8 cellular contexts compared by ENCODE assay signal in genomic region chr17:32127156-32127897, GRCh38.
DNase-seq lines count a peak whose midpoint lies in the region; ATAC-seq and TF ChIP-seq lines count a peak whose summit lies in the region.

No MANE protein-coding gene starts in this region.

- TF ChIP-seq CTCF in nephron progenitor cell (IDR thresholded peaks at IDR 0.05): no peak

- H3K27ac Mint-ChIP-seq in nephron progenitor cell: peak overlapping the region; percentile 48
- H3K27ac Mint-ChIP-seq in stimulated activated naive CD8-positive, alpha-beta T cell treated with anti-CD3 and anti-CD28 coated beads, Interleukin-15, amount 100 ng/mL, for 72 hours: peak overlapping the region; percentile 93 to 97

- ATAC-seq in GM21576 (IDR thresholded peaks at IDR 0.05; ENCODE audit: unreplicated experiment): peak; percentile 64
- ATAC-seq in stimulated activated naive CD8-positive, alpha-beta T cell treated with anti-CD3 and anti-CD28 coated beads, Interleukin-15, amount 100 ng/mL, for 72 hours: peak; percentile 99

- H3K4me1 Mint-ChIP-seq in nephron progenitor cell: peaks cover 53% of the 10 kb centered on the region
- peaks cover 21% of the 10 kb centered on the region for H3K4me1 Mint-ChIP-seq in stimulated activated naive CD8-positive, alpha-beta T cell treated with anti-CD3 and anti-CD28 coated beads, Interleukin-15, amount 100 ng/mL, for 72 hours

- peaks cover 18% of the 10 kb centered on the region for H3K9me3 Mint-ChIP-seq in nephron progenitor cell
- no peaks in the 10 kb centered on the region for H3K9me3 Mint-ChIP-seq in stimulated activated naive CD8-positive, alpha-beta T cell treated with anti-CD3 and anti-CD28 coated beads, Interleukin-15, amount 100 ng/mL, for 72 hours

- peaks cover 10% of the 10 kb centered on the region for H3K36me3 Mint-ChIP-seq in nephron progenitor cell (ENCODE audit: low read depth)

- peak overlapping the region; percentile 93 for H3K4me3 Mint-ChIP-seq in nephron progenitor cell
- peak overlapping the region; percentile 85 to 87 for H3K4me3 Mint-ChIP-seq in stimulated activated naive CD8-positive, alpha-beta T cell treated with anti-CD3 and anti-CD28 coated beads, Interleukin-15, amount 100 ng/mL, for 72 hours

- DNase-seq in DMS 273 treated with DMSO at 0.1 percent for 48 hours (lab: John Stamatoyannopoulos, UW) (peak; percentile 45), KG1 (lab: John Stamatoyannopoulos, UW) (peak; percentile 80), SHP77 (lab: John Stamatoyannopoulos, UW) (peak; percentile 36 to 56), fibroblast of the conjunctiva (ENCODE audit: low read depth) (peak; percentile 43), nephron progenitor cell (peak; percentile 53)
- peak; percentile 75 for DNase-seq in activated effector memory CD4-positive, alpha-beta T cell treated with Interleukin-2 at 50 U/mL for 16 hours
- peak; percentile 73 to 83 for DNase-seq in stimulated activated naive CD8-positive, alpha-beta T cell treated with anti-CD3 and anti-CD28 coated beads, Interleukin-15, amount 100 ng/mL, for 72 hours

- H3K27me3 Mint-ChIP-seq in nephron progenitor cell (ENCODE audit: low read depth, poor library complexity): peaks cover 7% of the 10 kb centered on the region
- H3K27me3 Mint-ChIP-seq in stimulated activated naive CD8-positive, alpha-beta T cell treated with anti-CD3 and anti-CD28 coated beads, Interleukin-15, amount 100 ng/mL, for 72 hours: no peaks in the 10 kb centered on the region

Comparison
In these comparisons a context has a peak if more than half of its experiments do, and no peak if none do; other contexts are left out.
1. Peak in every context shown above with its lines: DNase-seq and ATAC-seq.